ENCODE assay signal across 27 cellular contexts in genomic region chr14:88142990-88143389, GRCh38.
"Had no signal": no experiment of that assay in that cellular context is flagged by ENCODE, and none has a peak within 500 bp of the region (broad histone marks: within the 10 kb centered on the region; RNA-seq: fewer than 3 reads in every experiment).

No MANE protein-coding gene starts in this region.

- H3K9me3 ChIP-seq: ascending aorta, breast epithelium, esophagus squamous epithelium, gastroesophageal sphincter, heart right ventricle had no signal

- H3K4me1 ChIP-seq: ascending aorta, breast epithelium, esophagus squamous epithelium, gastroesophageal sphincter, heart right ventricle had no signal

- DNase-seq: activated CD4-positive, alpha-beta memory T cell treated with anti-CD3 and anti-CD28 coated beads for 36 hours; activated CD4-positive, alpha-beta T cell treated with anti-CD3 and anti-CD28 coated beads for 36 hours; activated CD4-positive, alpha-beta T cell treated with anti-CD3 and anti-CD28 coated beads, Interleukin-2, amount 10 ng/mL, durations not matched to agents 24 days and 14 days; activated CD4-positive, CD25-positive, alpha-beta regulatory T cell; activated CD4-positive, CD25-positive, alpha-beta regulatory T cell treated with anti-CD3 and anti-CD28 coated beads, Interleukin-2, amount 50 U/mL, for 72 hours; activated CD8-positive, alpha-beta memory T cell treated with anti-CD3 and anti-CD28 coated beads, Interleukin-2, amount 10 ng/mL, durations not matched to agents 7 days and 5 days; activated CD8-positive, alpha-beta memory T cell treated with anti-CD3 and anti-CD28 coated beads, Interleukin-2, amount 50 U/mL, for 4 hours; activated CD8-positive, alpha-beta T cell treated with anti-CD3 and anti-CD28 coated beads, Interleukin-2, amount 10 ng/mL, durations not matched to agents 7 days and 5 days; activated gamma-delta T cell; activated naive CD4-positive, alpha-beta T cell; activated naive CD4-positive, alpha-beta T cell treated with anti-CD3 and anti-CD28 coated beads, Interleukin-2, amount 10 ng/mL, durations not matched to agents 7 days and 5 days; activated naive CD8-positive, alpha-beta T cell treated with anti-CD3 and anti-CD28 coated beads, Interleukin-2, amount 10 ng/mL, durations not matched to agents 7 days and 5 days; activated T-cell treated with anti-CD3 and anti-CD28 coated beads, Interleukin-2, amount 50 U/mL, for 1 hour; activated T-cell treated with anti-CD3 and anti-CD28 coated beads, Interleukin-2, amount 50 U/mL, for 48 hours; dermis blood vessel endothelial cell; effector CD4-positive, alpha-beta T cell; effector memory CD8-positive, alpha-beta T cell; erythroblast; esophagus squamous epithelium; foreskin melanocyte; heart right ventricle; T-helper 2 cell had no signal

- H3K36me3 ChIP-seq: ascending aorta, breast epithelium, esophagus squamous epithelium, gastroesophageal sphincter, heart right ventricle had no signal

- H3K27ac ChIP-seq: ascending aorta, breast epithelium, coronary artery, esophagus squamous epithelium, gastroesophageal sphincter, heart right ventricle had no signal

- H3K4me3 ChIP-seq: ascending aorta, breast epithelium, coronary artery, esophagus squamous epithelium, gastroesophageal sphincter, heart right ventricle had no signal

- ATAC-seq: activated CD4-positive, alpha-beta T cell treated with anti-CD3 and anti-CD28 coated beads for 36 hours; activated CD8-positive, alpha-beta memory T cell treated with anti-CD3 and anti-CD28 coated beads, Interleukin-2, amount 10 ng/mL, durations not matched to agents 7 days and 5 days; activated CD8-positive, alpha-beta T cell treated with anti-CD3 and anti-CD28 coated beads, Interleukin-2, amount 10 ng/mL, durations not matched to agents 7 days and 5 days; activated naive CD4-positive, alpha-beta T cell treated with anti-CD3 and anti-CD28 coated beads, Interleukin-2, amount 50 U/mL, for 72 hours; effector memory CD8-positive, alpha-beta T cell; gastroesophageal sphincter; heart right ventricle had no signal

- H3K27me3 ChIP-seq: ascending aorta, breast epithelium, gastroesophageal sphincter had no signal
